ENCODE assay signal across 1 cellular context in the genomic region with DNA sequence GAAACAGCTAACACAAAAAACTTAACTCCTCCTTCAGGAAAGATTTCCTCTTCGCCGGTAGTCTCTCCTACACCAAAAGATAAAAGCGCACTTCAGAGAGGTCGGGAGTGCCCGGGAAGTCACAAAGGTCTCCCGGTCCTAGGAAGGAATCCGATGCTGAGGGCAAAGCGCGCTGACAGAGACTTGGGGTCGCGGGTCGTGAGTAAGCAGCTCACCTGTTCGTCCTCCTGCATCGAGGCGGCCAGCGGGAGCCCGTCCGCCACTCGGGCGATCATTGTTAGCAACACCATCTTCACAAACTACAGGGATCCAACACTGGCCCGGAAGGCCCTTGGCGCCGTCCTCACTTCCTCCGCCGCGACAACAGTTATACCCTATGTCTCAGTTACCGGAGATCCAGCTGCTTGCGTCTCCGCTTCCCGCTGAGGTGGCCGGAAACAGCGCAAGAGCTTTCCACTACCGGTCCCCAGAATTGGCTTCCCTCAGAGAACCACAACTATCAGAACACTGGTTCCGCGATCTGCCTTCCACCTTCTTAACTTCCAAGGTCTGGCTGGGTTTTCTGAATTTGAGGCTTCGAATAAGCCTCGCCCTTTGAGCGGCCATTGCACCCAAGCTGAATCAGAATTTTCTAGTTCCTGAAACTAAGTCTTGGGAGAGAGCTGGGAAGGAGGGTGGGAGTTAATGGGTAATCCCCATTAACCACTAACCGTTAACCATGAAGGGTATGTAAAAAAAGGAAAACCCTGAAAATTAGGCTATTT.
TF ChIP-seq lines count a peak whose summit lies in the region.

A gene (minus strand): TSS at position 429 of the 764 bp plus-strand sequence. CDS start 139 bp downstream, at position 290.

TF ChIP-seq in SK-N-SH treated with all-trans-retinoic acid at 6 μM for 48 hours, 23 proteins besides CTCF, POLR2A, EP300 and RAD21 (continued from another document):
- TF ChIP-seq BACH2 (CRISPR knock-in tag; IDR thresholded peaks at IDR 0.05; ENCODE audit: borderline replicate concordance), result no peak
- no peak for TF ChIP-seq ZNF70 (CRISPR knock-in tag; IDR thresholded peaks at IDR 0.05)
